27 cellular contexts compared by ENCODE assay signal in genomic region chr9:106934831-106935230, GRCh38.
"Had no signal": no experiment of that assay in that cellular context is flagged by ENCODE, and none has a peak within 500 bp of the region (broad histone marks: within the 10 kb centered on the region; RNA-seq: fewer than 3 reads in every experiment).

No MANE protein-coding gene starts in this region.

- ATAC-seq: foreskin keratinocyte; gastroesophageal sphincter; heart left ventricle; left ventricle myocardium superior; lower lobe of right lung; natural killer cell; psoas muscle; right cardiac atrium; stimulated activated naive B cell treated with anti-CD40 and anti-IgM and Interleukin-4, amounts not matched to agents 10 μg/mL and 1 μg/mL and 100 μg/mL, for 72 hours had no signal

- H3K4me3 ChIP-seq: coronary artery, esophagus muscularis mucosa, gastroesophageal sphincter, heart left ventricle, hepatocyte, lower lobe of right lung, ovary, psoas muscle, sigmoid colon, thoracic aorta, tibial nerve, upper lobe of left lung had no signal

- H3K4me3 Mint-ChIP-seq: natural killer cell; stimulated activated naive B cell treated with anti-CD40 and anti-IgM and Interleukin-4, amounts not matched to agents 10 μg/mL and 1 μg/mL and 100 μg/mL, for 72 hours; stimulated activated naive CD8-positive, alpha-beta T cell treated with anti-CD3 and anti-CD28 coated beads, Interleukin-15, Interleukin-2, amounts not matched to agents 100 ng/mL and 50 ng/mL, for 24 hours had no signal

- H3K9me3 ChIP-seq: esophagus muscularis mucosa, gastroesophageal sphincter, heart left ventricle, lower lobe of right lung, ovary, psoas muscle, sigmoid colon, thoracic aorta, tibial nerve, upper lobe of left lung had no signal

- H3K27ac Mint-ChIP-seq: natural killer cell; stimulated activated naive B cell treated with anti-CD40 and anti-IgM and Interleukin-4, amounts not matched to agents 10 μg/mL and 1 μg/mL and 100 μg/mL, for 72 hours; stimulated activated naive CD8-positive, alpha-beta T cell treated with anti-CD3 and anti-CD28 coated beads, Interleukin-15, Interleukin-2, amounts not matched to agents 100 ng/mL and 50 ng/mL, for 24 hours had no signal

- FAIRE-seq: endothelial cell of umbilical vein, keratinocyte, urothelium cell line had no signal

- H2AFZ ChIP-seq: hepatocyte had no signal

- H3K27me3 ChIP-seq: esophagus muscularis mucosa, foreskin keratinocyte, gastroesophageal sphincter, heart left ventricle, hepatocyte, ovary, sigmoid colon, tibial nerve, upper lobe of left lung had no signal

- H3K9me3 Mint-ChIP-seq: natural killer cell had no signal

- H3K4me2 ChIP-seq: hepatocyte had no signal

- H3K36me3 ChIP-seq: ovary had no signal

- H3K27me3 Mint-ChIP-seq: stimulated activated naive CD8-positive, alpha-beta T cell treated with anti-CD3 and anti-CD28 coated beads, Interleukin-15, Interleukin-2, amounts not matched to agents 100 ng/mL and 50 ng/mL, for 24 hours had no signal

- H3K4me1 ChIP-seq: foreskin keratinocyte, psoas muscle had no signal

- H3K36me3 Mint-ChIP-seq: natural killer cell; stimulated activated naive B cell treated with anti-CD40 and anti-IgM and Interleukin-4, amounts not matched to agents 10 μg/mL and 1 μg/mL and 100 μg/mL, for 72 hours had no signal

- H3K27ac ChIP-seq: coronary artery, esophagus muscularis mucosa, foreskin keratinocyte, gastroesophageal sphincter, heart left ventricle, hepatocyte, lower lobe of right lung, ovary, psoas muscle, sigmoid colon, thoracic aorta, tibial nerve, upper lobe of left lung had no signal

- DNase-seq: dermis blood vessel endothelial cell; effector memory CD4-positive, alpha-beta T cell; foreskin keratinocyte; heart left ventricle; left ventricle myocardium superior; lower lobe of right lung; natural killer cell; occipital lobe; ovary; posterior cingulate gyrus; psoas muscle; right cardiac atrium; sigmoid colon; stimulated activated CD4-positive, alpha-beta T cell treated with anti-CD3 and anti-CD28 coated beads, Interleukin-2, amount 100 ng/mL, for 24 hours; stimulated activated CD4-positive, alpha-beta T cell treated with anti-CD3 and anti-CD28 coated beads, Interleukin-4, amount 100 ng/mL, for 24 hours; stimulated activated naive B cell treated with anti-CD40 and anti-IgM and Interleukin-4, amounts not matched to agents 10 μg/mL and 1 μg/mL and 100 μg/mL, for 72 hours; upper lobe of left lung had no signal

- H3K4me1 Mint-ChIP-seq: natural killer cell had no signal
